In the genomic region with DNA sequence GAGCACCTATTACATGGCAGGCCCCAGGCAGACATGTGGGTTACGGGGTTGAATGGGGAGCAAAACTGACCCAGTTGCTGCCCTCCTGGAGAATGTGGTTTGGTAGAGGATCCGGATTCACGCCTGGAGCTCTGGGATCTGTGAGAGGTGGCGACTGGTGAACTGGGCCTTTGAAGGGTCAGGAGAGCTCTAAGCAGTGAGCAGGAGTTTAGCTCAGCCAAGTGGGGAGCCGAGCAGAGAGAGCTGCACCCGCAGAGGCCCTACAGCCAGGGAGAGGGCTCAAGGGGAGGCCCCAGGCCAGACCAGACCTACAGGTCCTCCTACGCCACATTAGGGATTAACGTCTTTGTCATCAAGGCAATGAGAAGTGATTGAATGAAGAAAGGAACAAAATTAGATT, we compare ENCODE assay signal across 19 cellular contexts.
"Had no signal": no experiment of that assay in that cellular context is flagged by ENCODE, and none has a peak within 500 bp of the region (broad histone marks: within the 10 kb centered on the region; RNA-seq: fewer than 3 reads in every experiment).

No MANE protein-coding gene starts in this region.

- DNase-seq: effector memory CD4-positive, alpha-beta T cell; glutamatergic neuron; immature natural killer cell; left ventricle myocardium inferior; mesenchymal stem cell; naive B cell; small intestine; stimulated activated CD4-positive, alpha-beta T cell treated with anti-CD3 and anti-CD28 coated beads, Interleukin-12 subunit alpha, Interleukin-12 subunit beta, amount 100 ng/mL, for 4 hours; stimulated activated naive CD8-positive, alpha-beta T cell treated with anti-CD3 and anti-CD28 coated beads, Interleukin-15, Interleukin-2, amounts not matched to agents 100 U/mL and 50 U/mL, for 24 hours; thyroid gland; uterus had no signal

- H3K4me1 ChIP-seq: suprapubic skin, thyroid gland, uterus had no signal

- H3K36me3 Mint-ChIP-seq: stimulated activated effector memory CD8-positive, alpha-beta T cell treated with anti-CD3 and anti-CD28 coated beads, Interleukin-12 subunit alpha, Interleukin-12 subunit beta, amount 100 ng/mL, for 72 hours; type B pancreatic cell had no signal

- ATAC-seq: gastroesophageal sphincter; stimulated activated effector memory CD8-positive, alpha-beta T cell treated with anti-CD3 and anti-CD28 coated beads, Interleukin-12 subunit alpha, Interleukin-12 subunit beta, amount 100 ng/mL, for 72 hours; stimulated activated naive CD8-positive, alpha-beta T cell treated with anti-CD3 and anti-CD28 coated beads, Interleukin-15, Interleukin-2, amounts not matched to agents 100 U/mL and 50 U/mL, for 24 hours had no signal

- H3K4me1 Mint-ChIP-seq: immature natural killer cell had no signal

- H3K4me3 Mint-ChIP-seq: immature natural killer cell; stimulated activated effector memory CD8-positive, alpha-beta T cell treated with anti-CD3 and anti-CD28 coated beads, Interleukin-12 subunit alpha, Interleukin-12 subunit beta, amount 100 ng/mL, for 72 hours; type B pancreatic cell had no signal

- H3K4me3 ChIP-seq: esophagus muscularis mucosa, gastroesophageal sphincter, left ventricle myocardium inferior, lung, right atrium auricular region, suprapubic skin, thyroid gland, uterus had no signal

- H3K27ac Mint-ChIP-seq: stimulated activated effector memory CD8-positive, alpha-beta T cell treated with anti-CD3 and anti-CD28 coated beads, Interleukin-12 subunit alpha, Interleukin-12 subunit beta, amount 100 ng/mL, for 72 hours; type B pancreatic cell had no signal

- H3K27ac ChIP-seq: epithelial cell of prostate, esophagus muscularis mucosa, gastroesophageal sphincter, left ventricle myocardium inferior, right atrium auricular region, suprapubic skin, thyroid gland, uterus had no signal

- H3K36me3 ChIP-seq: esophagus muscularis mucosa, gastroesophageal sphincter, left ventricle myocardium inferior, right atrium auricular region, suprapubic skin, thyroid gland, uterus had no signal

- H3K9me3 Mint-ChIP-seq: immature natural killer cell; stimulated activated effector memory CD8-positive, alpha-beta T cell treated with anti-CD3 and anti-CD28 coated beads, Interleukin-12 subunit alpha, Interleukin-12 subunit beta, amount 100 ng/mL, for 72 hours; type B pancreatic cell had no signal

- H3K9me3 ChIP-seq: esophagus muscularis mucosa, gastroesophageal sphincter, left ventricle myocardium inferior, right atrium auricular region, suprapubic skin, thyroid gland, uterus had no signal

- H3K27me3 ChIP-seq: esophagus muscularis mucosa, gastroesophageal sphincter, right atrium auricular region, suprapubic skin, thyroid gland, uterus had no signal
